Comparison of ENCODE assay signal across 8 cellular contexts in the genomic region with DNA sequence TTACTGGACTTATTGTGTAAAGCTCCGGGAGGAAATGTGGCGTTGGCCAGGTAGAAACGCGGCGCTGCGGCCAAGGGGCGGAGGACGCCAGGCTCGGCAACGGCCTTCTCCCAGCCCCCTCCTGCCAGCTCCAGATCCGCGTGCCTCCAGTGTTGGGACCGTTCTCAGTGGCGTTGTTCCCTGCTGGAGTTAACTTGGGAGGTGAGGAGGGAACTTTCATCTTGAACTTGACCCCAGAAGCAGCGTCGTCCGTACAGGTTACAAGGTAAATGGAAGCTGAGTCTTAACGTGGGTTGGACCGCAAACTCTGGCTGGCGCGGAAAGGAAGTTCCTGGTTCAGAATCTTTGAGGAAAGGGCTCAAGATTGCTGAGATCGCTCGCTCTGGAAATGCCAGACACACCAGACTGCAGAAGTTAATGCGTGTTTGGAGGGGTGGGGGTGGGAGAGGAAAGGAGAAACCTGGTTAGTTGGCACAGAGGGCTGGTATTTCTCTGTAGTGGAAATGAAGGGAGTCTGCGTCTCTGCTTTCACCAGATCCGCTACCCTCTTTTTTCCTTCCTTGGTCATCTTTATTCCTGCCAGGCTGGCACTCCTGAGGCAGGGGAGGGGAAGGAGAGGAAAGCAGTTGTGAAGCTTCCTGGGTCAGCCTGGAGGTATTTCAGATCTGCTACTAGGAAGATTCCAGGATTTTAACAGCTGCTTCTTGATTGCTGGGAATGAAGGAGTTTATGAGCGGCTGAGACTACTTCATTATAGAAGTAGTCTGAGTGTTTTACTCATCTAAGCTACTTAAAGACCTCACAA. TPM values are rescaled to one million over a fixed set of nuclear protein-coding genes. Genes with fewer than 3 reads are reported as not detected.
DNase-seq lines count a peak whose midpoint lies in the region; ATAC-seq and TF ChIP-seq lines count a peak whose summit lies in the region.

No MANE protein-coding gene starts in this region.

- H3K36me3 ChIP-seq in neuronal stem cell (replicated peaks in 1 of 2; ENCODE audit: control insufficient read depth in 2 of 2, insufficient read depth in 2 of 2, low read length in 2 of 2), result no peaks in the 10 kb centered on the region

- H3K9me3 ChIP-seq in H9 (ENCODE audit: control insufficient read depth, low read depth, low read length), result no peaks in the 10 kb centered on the region
- no peaks in the 10 kb centered on the region for H3K9me3 ChIP-seq in neuronal stem cell (replicated peaks in 1 of 2; ENCODE audit: control insufficient read depth in 2 of 2, insufficient read depth in 1 of 2, low read depth in 1 of 2, low read length in 2 of 2)

- TF ChIP-seq CTCF in AG09309 (IDR thresholded peaks at IDR 0.05; ENCODE audit: control insufficient read depth, insufficient read depth, low read depth, low read length, missing control alignments) (no peak), H9 (conservative IDR thresholded peaks at IDR 0.05) (no peak)

- H3K27me3 ChIP-seq in H9 (ENCODE audit: insufficient read depth, low read length) (peaks cover 17% of the 10 kb centered on the region; the same call in 1 of the 2 replicates), neuronal stem cell (ENCODE audit: control insufficient read depth in 3 of 3, insufficient read depth in 3 of 3, low read depth in 1 of 3, low read length in 3 of 3) (peaks cover 0 to 28% (median 8%) of the 10 kb centered on the region in 3 experiments)

- no peaks in the 10 kb centered on the region for H3K79me2 ChIP-seq in H9 (ENCODE audit: insufficient read depth, low read length)

- H3K4me1 ChIP-seq in H9 (ENCODE audit: insufficient read depth, low read length) (no peaks in the 10 kb centered on the region), neuronal stem cell (ENCODE audit: control insufficient read depth in 2 of 2, insufficient read depth in 1 of 2, low read depth in 1 of 2, low read length in 2 of 2) (peaks cover 6 to 21% of the 10 kb centered on the region in 2 donors)

- H2AK5ac ChIP-seq in H9 (ENCODE audit: insufficient read length, low read length), result no peak overlapping the region
- H2AK5ac ChIP-seq in neuronal stem cell (ENCODE audit: low read depth, low read length), result no peak overlapping the region

- peaks cover 22 to 24% of the 10 kb centered on the region in 2 experiments for H3K4me1 Mint-ChIP-seq in H9
- peaks cover 18% of the 10 kb centered on the region for H3K4me1 Mint-ChIP-seq in activated CD4-positive, alpha-beta memory T cell treated with anti-CD3 and anti-CD28 coated beads, Interleukin-2, amount 10 ng/mL, durations not matched to agents 7 days and 5 days

- H3K9me3 Mint-ChIP-seq in H9, result no peaks in the 10 kb centered on the region
- H3K9me3 Mint-ChIP-seq in activated CD4-positive, alpha-beta memory T cell treated with anti-CD3 and anti-CD28 coated beads, Interleukin-2, amount 10 ng/mL, durations not matched to agents 7 days and 5 days, result no peaks in the 10 kb centered on the region

- H3K23ac ChIP-seq in H9 (ENCODE audit: insufficient read length, low read depth, low read length) (no peak overlapping the region), neuronal stem cell (ENCODE audit: low read depth, low read length, poor library complexity) (no peak overlapping the region)

- peak overlapping the region; percentile 99 for H3K4me2 ChIP-seq in H9 (ENCODE audit: insufficient read depth, insufficient read length, low read length)
- H3K4me2 ChIP-seq in neuronal stem cell (ENCODE audit: insufficient read depth, low read length, poor library complexity, severe bottlenecking), result peak overlapping the region; percentile 99

- H2AFZ ChIP-seq in H9 (ENCODE audit: low read length) (no peak overlapping the region), neuronal stem cell (ENCODE audit: low read length) (peak overlapping the region; percentile 92)

- no peak overlapping the region for H2BK15ac ChIP-seq in H9 (ENCODE audit: low read depth, low read length)
- H2BK15ac ChIP-seq in neuronal stem cell (ENCODE audit: low read length), result no peak overlapping the region

- peaks cover 80% of the 10 kb centered on the region for H3K27me3 Mint-ChIP-seq in H9 (ENCODE audit: low read depth)
- peaks cover 69% of the 10 kb centered on the region for H3K27me3 Mint-ChIP-seq in activated CD4-positive, alpha-beta memory T cell treated with anti-CD3 and anti-CD28 coated beads, Interleukin-2, amount 10 ng/mL, durations not matched to agents 7 days and 5 days

- no peak overlapping the region for H4K5ac ChIP-seq in H9 (ENCODE audit: insufficient read length, low read depth, low read length)

- no peaks in the 10 kb centered on the region for H3K79me1 ChIP-seq in H9 (ENCODE audit: insufficient read depth, low read depth, low read length, poor library complexity, severe bottlenecking)
- no peaks in the 10 kb centered on the region for H3K79me1 ChIP-seq in neuronal stem cell (ENCODE audit: low read depth, low read length)

- POLR2A ChIA-PET in activated CD4-positive, alpha-beta memory T cell treated with anti-CD3 and anti-CD28 coated beads, Interleukin-2, amount 10 ng/mL, durations not matched to agents 7 days and 5 days (lab: Charles Lee), result interaction anchor here (0.6 kb wide), 2 partner anchors 10 to 746 kb away, joined by 3 to 5 read pairs; no protein-coding TSS in a partner anchor

- no CpG with 5 or more reads among the region's 27 CpGs for WGBS in H9 (ENCODE audit: extremely low coverage, insufficient read length, low lambda C conversion rate)
- WGBS in neuronal stem cell (ENCODE audit: extremely low coverage in 2 of 2, insufficient read length in 2 of 2, insufficient replicate concordance in 1 of 2), 2 donors, result no CpG with 5 or more reads among the region's 27 CpGs

- CTCF ChIA-PET in activated CD4-positive, alpha-beta memory T cell treated with anti-CD3 and anti-CD28 coated beads, Interleukin-2, amount 10 ng/mL, durations not matched to agents 7 days and 5 days (lab: Charles Lee), result no interaction called here

- H3K4ac ChIP-seq in H9 (ENCODE audit: low read depth, low read length), result no peak overlapping the region
- no peak overlapping the region for H3K4ac ChIP-seq in neuronal stem cell (ENCODE audit: low read length)

- ATAC-seq in HG02885 (IDR thresholded peaks at IDR 0.05; ENCODE audit: poor library complexity, unreplicated experiment), result no peak
- no peak for ATAC-seq in GM19035 (IDR thresholded peaks at IDR 0.05; ENCODE audit: unreplicated experiment)

- no peak overlapping the region for H2BK20ac ChIP-seq in H9 (ENCODE audit: low read depth, low read length, poor library complexity, severe bottlenecking)

- H3K14ac ChIP-seq in H9 (ENCODE audit: insufficient read depth, low read length) (peak overlapping the region; percentile 6; the same call in 1 of the 2 replicates), neuronal stem cell (ENCODE audit: low read length) (no peak overlapping the region)

- H3K4me3 ChIP-seq in AG09309 (ENCODE audit: control insufficient read depth, low read depth, low read length) (peak overlapping the region; percentile 83), neuronal stem cell (ENCODE audit: low read length in 2 of 2) (peak overlapping the region; percentile 82 to 87)

- no peak overlapping the region for H3K18ac ChIP-seq in H9 (ENCODE audit: insufficient read length, low read depth, low read length)
- H3K18ac ChIP-seq in neuronal stem cell (ENCODE audit: low read length), result peak overlapping the region; percentile 53

- no peak overlapping the region for H4K8ac ChIP-seq in H9 (replicated peaks; ENCODE audit: insufficient read length, low read depth, low read length)
- no peak overlapping the region for H4K8ac ChIP-seq in neuronal stem cell (ENCODE audit: low read depth, low read length)

- H2BK120ac ChIP-seq in H9 (ENCODE audit: low read depth, low read length, poor library complexity, severe bottlenecking), result no peak overlapping the region
- no peak overlapping the region for H2BK120ac ChIP-seq in neuronal stem cell (ENCODE audit: low read depth, low read length)

- H3K9ac ChIP-seq in H9 (ENCODE audit: extremely low read depth, insufficient read length, low read length), result peak overlapping the region; percentile 34
- H3K9ac ChIP-seq in neuronal stem cell (ENCODE audit: low read depth, low read length, poor library complexity), result peak overlapping the region; percentile 54

- H3K56ac ChIP-seq in H9 (ENCODE audit: insufficient read length, low read depth, low read length), result no peak overlapping the region

- DNase-seq in AG09309 (ENCODE audit: low read depth), result no peak
- DNase-seq in H9, result peak; percentile 53
- DNase-seq in activated CD4-positive, alpha-beta memory T cell treated with anti-CD3 and anti-CD28 coated beads, Interleukin-2, amount 10 ng/mL, durations not matched to agents 7 days and 5 days, result no peak
- peak; percentile 46 for DNase-seq in glomerular visceral epithelial cell (ENCODE audit: extremely low spot score)
- DNase-seq in neuronal stem cell (ENCODE audit: low spot score), result peak; percentile 21
- DNase-seq in effector CD8-positive, alpha-beta T cell (lab: John Stamatoyannopoulos, UW), result no peak

- peaks cover 19% of the 10 kb centered on the region for H3K23me2 ChIP-seq in H9 (ENCODE audit: insufficient read length, low read depth, low read length, poor library complexity, severe bottlenecking)

- peak overlapping the region; percentile 79 to 93 for H3K4me3 Mint-ChIP-seq in H9
- H3K4me3 Mint-ChIP-seq in activated CD4-positive, alpha-beta memory T cell treated with anti-CD3 and anti-CD28 coated beads, Interleukin-2, amount 10 ng/mL, durations not matched to agents 7 days and 5 days, result peak overlapping the region; percentile 65

- no peak overlapping the region for H2BK5ac ChIP-seq in H9 (ENCODE audit: insufficient read length, low read length)
- no peak overlapping the region for H2BK5ac ChIP-seq in neuronal stem cell (ENCODE audit: low read length)

- H2BK12ac ChIP-seq in H9 (ENCODE audit: insufficient read length, low read depth, low read length) (no peak overlapping the region), neuronal stem cell (ENCODE audit: low read length) (no peak overlapping the region)

- H4K91ac ChIP-seq in H9 (ENCODE audit: insufficient read length, low read depth, low read length) (no peak overlapping the region), neuronal stem cell (ENCODE audit: low read depth, low read length, poor library complexity) (no peak overlapping the region)

- H3K27ac Mint-ChIP-seq in H9, result peak overlapping the region in 1 of 3 experiments; percentile 48; a peak in 1 of 7 replicates
- H3K27ac Mint-ChIP-seq in activated CD4-positive, alpha-beta memory T cell treated with anti-CD3 and anti-CD28 coated beads, Interleukin-2, amount 10 ng/mL, durations not matched to agents 7 days and 5 days, result no peak overlapping the region

- no peak overlapping the region for H3T11ph ChIP-seq in H9 (ENCODE audit: low read length)

- no peaks in the 10 kb centered on the region; a peak in 1 of 7 replicates for H3K36me3 Mint-ChIP-seq in H9 (ENCODE audit: insufficient read depth in 1 of 3, low read depth in 3 of 3)
- H3K36me3 Mint-ChIP-seq in activated CD4-positive, alpha-beta memory T cell treated with anti-CD3 and anti-CD28 coated beads, Interleukin-2, amount 10 ng/mL, durations not matched to agents 7 days and 5 days (ENCODE audit: low read depth), result no peaks in the 10 kb centered on the region

- no peaks in the 10 kb centered on the region for H4K20me1 ChIP-seq in H9 (ENCODE audit: control insufficient read depth, insufficient read depth, insufficient read length)

- H3K27ac ChIP-seq in H9 (ENCODE audit: insufficient read length, low read depth, low read length), result no peak overlapping the region
- no peak overlapping the region for H3K27ac ChIP-seq in neuronal stem cell (replicated peaks; ENCODE audit: low read length)

RNA-seq across cellular contexts. Expression of gene TANC1, which starts 1.5 kb away (rescaled TPM):
- total RNA-seq in H9 (2021), result 2.5 TPM in 2 replicates
- under 1 TPM; 0.48 to 0.55 TPM for total RNA-seq in activated CD4-positive, alpha-beta memory T cell treated with anti-CD3 and anti-CD28 coated beads, Interleukin-2, amount 10 ng/mL, durations not matched to agents 7 days and 5 days
- 1.3 TPM for polyA plus RNA-seq in neuronal stem cell (2013, experiment 1 of 2)
- 1.2 TPM for polyA plus RNA-seq in neuronal stem cell (2013, experiment 2 of 2)

Comparison
In these comparisons a context has a peak if more than half of its experiments do, and no peak if none do; other contexts are left out.
1. DNase-seq: peak in H9 (single experiment), glomerular visceral epithelial cell (single experiment) and neuronal stem cell (single experiment); none in AG09309 (single experiment), activated CD4-positive, alpha-beta memory T cell treated with anti-CD3 and anti-CD28 coated beads, Interleukin-2, amount 10 ng/mL, durations not matched to agents 7 days and 5 days (single experiment) and effector CD8-positive, alpha-beta T cell (single experiment).